Comparison of ENCODE assay signal across 8 cellular contexts in the genomic region with DNA sequence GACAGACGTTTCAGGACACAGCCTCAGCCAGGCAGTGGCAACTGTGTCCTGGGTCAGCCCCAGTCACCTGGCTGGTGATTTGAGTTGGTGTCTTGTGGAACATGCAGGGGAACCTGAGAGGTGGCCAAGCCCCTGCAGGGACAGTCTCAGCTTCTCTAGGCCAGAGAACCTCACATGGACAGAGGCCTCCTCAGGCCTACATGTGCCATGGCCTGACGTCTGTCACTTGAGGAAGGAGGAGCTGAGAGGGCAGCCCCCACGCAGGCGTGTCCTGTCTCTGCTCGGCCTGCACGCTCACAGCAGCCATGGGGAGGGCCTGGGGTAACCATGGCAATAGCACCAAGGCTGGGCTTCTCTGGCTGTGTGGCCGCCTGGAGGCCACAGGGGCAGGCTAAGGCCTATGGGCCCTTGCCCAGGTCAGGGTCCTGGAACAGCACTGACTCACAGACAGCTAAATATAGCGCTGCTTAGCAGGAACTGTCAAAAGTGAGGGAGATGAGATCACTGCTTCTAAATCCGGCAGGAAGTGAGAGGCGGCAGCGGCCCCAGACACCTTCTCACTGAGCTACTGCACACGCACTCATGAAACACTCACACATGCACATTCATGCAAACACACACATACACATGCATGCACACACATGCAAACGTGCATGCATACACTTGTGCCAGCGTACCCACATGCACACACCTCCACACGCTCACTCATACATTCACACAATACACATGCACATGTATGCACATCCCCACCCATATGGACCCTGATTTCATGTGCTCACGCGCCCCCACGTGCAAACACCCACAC. TPM values are rescaled to one million over a fixed set of nuclear protein-coding genes. Genes with fewer than 3 reads are reported as not detected.
A peak's percentile ranks its signal among the peaks of the same experiment; 100 is the strongest.
DNase-seq lines count a peak whose midpoint lies in the region; ATAC-seq and TF ChIP-seq lines count a peak whose summit lies in the region.

No MANE protein-coding gene starts in this region.

- no peaks in the 10 kb centered on the region for H3K9me3 ChIP-seq in lower lobe of right lung

- peaks cover 35% of the 10 kb centered on the region for H3K4me1 ChIP-seq in lower lobe of right lung

- DNase-seq in DMS53 (lab: John Stamatoyannopoulos, UW) (peak; percentile 94), choroid plexus epithelial cell (ENCODE audit: low read depth) (peak; percentile 90), lower lobe of right lung (peak; percentile 83), cerebellar cortex (ENCODE audit: low spot score) (no peak)
- peak; percentile 54 to 55 for DNase-seq in activated CD4-positive, alpha-beta T cell treated with anti-CD3 and anti-CD28 coated beads for 24 hours (ENCODE audit: low read depth in 2 of 2)
- peak; percentile 60 for DNase-seq in stimulated activated CD8-positive, alpha-beta memory T cell treated with anti-CD3 and anti-CD28 coated beads, Interleukin-12 subunit alpha, Interleukin-12 subunit beta, amount 100 ng/mL, for 24 hours (ENCODE audit: extremely low read depth)

- no peaks in the 10 kb centered on the region for H3K9me3 Mint-ChIP-seq in IgD-negative memory B cell

- peaks cover 7% of the 10 kb centered on the region for H3K27me3 Mint-ChIP-seq in IgD-negative memory B cell

- peak overlapping the region in 2 of 3 donors; percentile 2 to 80 for H3K27ac Mint-ChIP-seq in IgD-negative memory B cell

- peak overlapping the region; percentile 63 for H3K27ac ChIP-seq in lower lobe of right lung

- H3K27me3 ChIP-seq in lower lobe of right lung (ENCODE audit: low read depth): peaks cover 2% of the 10 kb centered on the region

- H3K4me3 Mint-ChIP-seq in IgD-negative memory B cell: peak overlapping the region in 3 of 4 donors; percentile 17 to 73 (median 72)

- no peaks in the 10 kb centered on the region for H3K36me3 ChIP-seq in lower lobe of right lung

- ATAC-seq in GM21526 (IDR thresholded peaks at IDR 0.05; ENCODE audit: low FRiP score, unreplicated experiment) (peak; percentile 77), lower lobe of right lung (peak; percentile 83 to 86)

- peaks cover 5 to 12% (median 10%) of the 10 kb centered on the region in 3 donors for H3K4me1 Mint-ChIP-seq in IgD-negative memory B cell

- intact Hi-C loops in lower lobe of right lung (cut with DNase I): no loop called here

- H3K36me3 Mint-ChIP-seq in IgD-negative memory B cell: no peaks in the 10 kb centered on the region

- TF ChIP-seq CTCF in choroid plexus epithelial cell (conservative IDR thresholded peaks at IDR 0.05; ENCODE audit: low read depth, low read length): peak; percentile 8
- TF ChIP-seq CTCF in lower lobe of right lung (IDR thresholded peaks at IDR 0.05): peak; percentile 13

- H3K4me3 ChIP-seq in choroid plexus epithelial cell (ENCODE audit: low read depth, low read length) (no peak overlapping the region), lower lobe of right lung (no peak overlapping the region)

RNA-seq across cellular contexts. Expression of gene YKT6, which starts 57.0 kb away (rescaled TPM):
- polyA plus RNA-seq in IgD-negative memory B cell: 46.3 TPM
- total RNA-seq in lower lobe of right lung: 58.7 TPM
